Comparison of ENCODE assay signal across 19 cellular contexts in the genomic region with DNA sequence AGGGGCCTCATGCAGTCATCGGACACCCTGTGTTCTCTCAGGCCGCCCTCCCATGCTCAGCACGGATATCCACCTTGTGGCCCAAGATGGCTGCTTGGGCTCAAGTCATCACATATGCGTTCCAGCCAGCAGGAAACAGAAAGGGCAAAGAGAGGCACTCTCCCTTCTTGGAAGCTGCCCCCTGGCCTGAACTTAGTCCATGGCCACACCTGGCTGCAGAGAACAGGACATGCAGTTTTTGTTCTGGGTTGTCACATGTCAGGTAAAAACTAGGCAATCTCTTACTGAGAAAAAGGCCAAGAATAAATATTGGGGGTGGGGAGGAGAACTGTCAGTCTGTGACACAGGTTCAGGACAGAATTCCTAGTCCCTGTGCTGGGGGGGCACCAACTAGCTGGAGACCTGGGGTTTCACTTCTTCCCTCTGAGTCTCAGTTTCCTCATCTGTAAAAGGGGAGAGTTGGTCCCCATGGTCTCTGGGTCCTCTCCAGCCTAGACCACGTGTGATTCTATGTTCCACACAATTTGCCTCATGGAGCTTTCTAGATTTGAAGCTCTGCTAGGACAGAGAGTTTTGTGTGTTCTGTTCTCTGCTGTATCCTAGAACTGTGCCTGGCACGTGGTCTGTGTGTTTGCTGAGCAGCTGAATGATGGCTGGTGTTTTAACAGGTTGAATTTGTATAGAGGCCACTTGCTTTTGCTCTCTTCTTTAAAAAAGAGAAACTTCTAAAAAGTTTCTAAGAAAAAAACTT.
DNase-seq lines count a peak whose midpoint lies in the region; ATAC-seq, FAIRE-seq and TF ChIP-seq lines count a peak whose summit lies in the region.
"Had no signal": no experiment of that assay in that cellular context is flagged by ENCODE, and none has a peak within 500 bp of the region (broad histone marks: within the 10 kb centered on the region; RNA-seq: fewer than 3 reads in every experiment).

No MANE protein-coding gene starts in this region.

- H3K23me2 ChIP-seq in H1 (ENCODE audit: low read depth, low read length): no peaks in the 10 kb centered on the region

- no peak overlapping the region for H3K4me3 Mint-ChIP-seq in activated CD4-positive, alpha-beta T cell treated with anti-CD3 and anti-CD28 coated beads, Interleukin-2, amount 10 ng/mL, durations not matched to agents 7 days and 5 days
- no peak overlapping the region for H3K4me3 Mint-ChIP-seq in naive thymus-derived CD4-positive, alpha-beta T cell
- H3K4me3 Mint-ChIP-seq: CD8-positive, alpha-beta memory T cell had no signal

- peaks cover 17% of the 10 kb centered on the region for H3K4me1 Mint-ChIP-seq in activated CD4-positive, alpha-beta T cell treated with anti-CD3 and anti-CD28 coated beads, Interleukin-2, amount 10 ng/mL, durations not matched to agents 7 days and 5 days
- H3K4me1 Mint-ChIP-seq in naive thymus-derived CD4-positive, alpha-beta T cell: peaks cover 0 to 22% (median 12%) of the 10 kb centered on the region in 7 donors

- H2BK5ac ChIP-seq in H1 (ENCODE audit: low read depth, low read length): no peak overlapping the region

- no peaks in the 10 kb centered on the region for H3K36me3 ChIP-seq in H1 (ENCODE audit: control insufficient read depth in 2 of 4, insufficient read depth in 4 of 4, low read length in 3 of 4)
- no peaks in the 10 kb centered on the region for H3K36me3 ChIP-seq in naive thymus-derived CD4-positive, alpha-beta T cell (ENCODE audit: control insufficient read depth in 2 of 3, insufficient read depth in 3 of 3, low read length in 3 of 3)
- H3K36me3 ChIP-seq: MG63, Peyer's patch had no signal

- H3K18ac ChIP-seq in H1 (ENCODE audit: extremely low read depth, low read length): 0 out of 2 replicates have a peak overlapping the region, but pooled peaks have one; percentile 71

- H3K9me3 Mint-ChIP-seq in activated CD4-positive, alpha-beta T cell treated with anti-CD3 and anti-CD28 coated beads, Interleukin-2, amount 10 ng/mL, durations not matched to agents 7 days and 5 days: no peaks in the 10 kb centered on the region
- H3K9me3 Mint-ChIP-seq in naive thymus-derived CD4-positive, alpha-beta T cell: no peaks in the 10 kb centered on the region

- no peak for FAIRE-seq in H1 (lab: Jason Lieb, UNC)
- FAIRE-seq: GM12892 had no signal

- H3K27me3 ChIP-seq in H1 (replicated peaks in 1 of 4; ENCODE audit: control insufficient read depth in 3 of 4, extremely low read depth in 1 of 4, insufficient read depth in 3 of 4, low read length in 3 of 4): peaks cover 0 to 3% (median 0%) of the 10 kb centered on the region in 4 experiments; a peak in 1 of 7 replicates
- no peaks in the 10 kb centered on the region for H3K27me3 ChIP-seq in naive thymus-derived CD4-positive, alpha-beta T cell (ENCODE audit: control insufficient read depth in 2 of 2, insufficient read depth in 2 of 2, low read length in 2 of 2)
- H3K27me3 ChIP-seq: MG63, Peyer's patch had no signal

- H3K56ac ChIP-seq in H1 (replicated peaks; ENCODE audit: insufficient read length, low read depth, low read length): no peak overlapping the region

- H2BK15ac ChIP-seq in H1 (ENCODE audit: low read length): no peak overlapping the region

- no peak for DNase-seq in activated CD4-positive, alpha-beta T cell treated with anti-CD3 and anti-CD28 coated beads, Interleukin-2, amount 10 ng/mL, durations not matched to agents 7 days and 5 days
- DNase-seq in activated CD4-positive, alpha-beta T cell treated with anti-CD3 and anti-CD28 coated beads for 1 hour: no peak
- DNase-seq in H1 (ENCODE audit: low read depth in 1 of 2, low spot score in 2 of 2): no peak
- DNase-seq in naive thymus-derived CD4-positive, alpha-beta T cell: no peak
- DNase-seq in HCEC 1CT: no peak
- DNase-seq in hepatic stellate cell (ENCODE audit: low spot score): no peak
- DNase-seq: CD8-positive, alpha-beta memory T cell; H7; Karpas-422; MG63; NCI-H1092 treated with DMSO at 0.1 percent for 48 hours; NCI-H524 treated with DMSO at 0.1 percent for 48 hours had no signal

- H3K27ac ChIP-seq in H1 (ENCODE audit: low read depth, low read length): no peak overlapping the region
- H3K27ac ChIP-seq in naive thymus-derived CD4-positive, alpha-beta T cell (ENCODE audit: low read depth, low read length): peak overlapping the region; percentile 23
- H3K27ac ChIP-seq: 22Rv1 had no signal

- no peak overlapping the region; a peak in 1 of 7 replicates for H3K9ac ChIP-seq in H1 (replicated peaks in 1 of 4; ENCODE audit: extremely low read depth in 1 of 4, low read depth in 3 of 4, low read length in 3 of 4)

- no peaks in the 10 kb centered on the region for H3K27me3 Mint-ChIP-seq in activated CD4-positive, alpha-beta T cell treated with anti-CD3 and anti-CD28 coated beads, Interleukin-2, amount 10 ng/mL, durations not matched to agents 7 days and 5 days
- peaks cover 0 to 9% (median 0%) of the 10 kb centered on the region in 5 donors for H3K27me3 Mint-ChIP-seq in naive thymus-derived CD4-positive, alpha-beta T cell

- no peaks in the 10 kb centered on the region for H4K20me1 ChIP-seq in H1 (replicated peaks in 1 of 2; ENCODE audit: control insufficient read depth in 1 of 2, insufficient read depth in 2 of 2, low read length in 2 of 2)

- H3K23ac ChIP-seq in H1 (ENCODE audit: insufficient read length): no peak overlapping the region

- no peak overlapping the region for H2BK20ac ChIP-seq in H1 (ENCODE audit: low read length)

- 93% methylated on average over 6 of the region's 6 CpGs; no CpG with 5 or more reads in 1 of the 2 experiments for WGBS in H1 (ENCODE audit: extremely low coverage in 1 of 2, insufficient coverage in 1 of 2, insufficient read length in 1 of 2, insufficient replicate concordance in 2 of 2, low coverage in 1 of 2, low lambda C conversion rate in 2 of 2, missing lambda C conversion rate in 1 of 2), 2 experiments

- H3K79me1 ChIP-seq in H1 (ENCODE audit: low read depth, low read length): no peaks in the 10 kb centered on the region

- ATAC-seq in naive thymus-derived CD4-positive, alpha-beta T cell: no peak
- ATAC-seq in GM18517 (IDR thresholded peaks at IDR 0.05; ENCODE audit: unreplicated experiment) (no peak), GM21528 (IDR thresholded peaks at IDR 0.05; ENCODE audit: low FRiP score, unreplicated experiment) (no peak)
- ATAC-seq: Right ventricle myocardium inferior had no signal

- no peaks in the 10 kb centered on the region for H3K79me2 ChIP-seq in H1 (ENCODE audit: control insufficient read depth in 1 of 2, insufficient read depth in 2 of 2, low read length in 2 of 2)

- no peak overlapping the region for H4K5ac ChIP-seq in H1 (ENCODE audit: insufficient read length, low read depth, low read length)

- H3K4me3 ChIP-seq in H1 (ENCODE audit: extremely low read depth in 1 of 4, insufficient read depth in 2 of 4, low read depth in 3 of 4, low read length in 4 of 4): no peak overlapping the region
- H3K4me3 ChIP-seq in naive thymus-derived CD4-positive, alpha-beta T cell (ENCODE audit: low read length): no peak overlapping the region
- H3K4me3 ChIP-seq: MG63, Peyer's patch had no signal

- H2BK120ac ChIP-seq in H1 (replicated peaks; ENCODE audit: low read depth, low read length): no peak overlapping the region

- intact Hi-C loops in naive thymus-derived CD4-positive, alpha-beta T cell (cut with micrococcal nuclease): no loop called here

- TF ChIP-seq POLR2A in H1 (IDR thresholded peaks at IDR 0.05; ENCODE audit: control extremely low read depth in 1 of 2, low read depth in 2 of 2, low read length in 2 of 2): no peak

- TF ChIP-seq EP300 in H1 (IDR thresholded peaks at IDR 0.05; ENCODE audit: borderline replicate concordance in 1 of 2, low read depth in 2 of 2, low read length in 2 of 2): no peak

- H3K4me1 ChIP-seq in H1 (replicated peaks in 1 of 4; ENCODE audit: control insufficient read depth in 3 of 4, insufficient read depth in 4 of 4, low read length in 3 of 4): peaks cover 0 to 5% (median 3%) of the 10 kb centered on the region in 4 experiments; a peak in 5 of 7 replicates
- peaks cover 0 to 10% of the 10 kb centered on the region in 2 donors for H3K4me1 ChIP-seq in naive thymus-derived CD4-positive, alpha-beta T cell (ENCODE audit: control insufficient read depth in 2 of 2, insufficient read depth in 2 of 2, low read length in 2 of 2)

- H3K14ac ChIP-seq in H1 (ENCODE audit: insufficient read length): no peak overlapping the region

- H3K27ac Mint-ChIP-seq in activated CD4-positive, alpha-beta T cell treated with anti-CD3 and anti-CD28 coated beads, Interleukin-2, amount 10 ng/mL, durations not matched to agents 7 days and 5 days: peak overlapping the region; percentile 41
- peak overlapping the region in 6 of 9 donors; percentile 12 to 87 (median 71) for H3K27ac Mint-ChIP-seq in naive thymus-derived CD4-positive, alpha-beta T cell
- H3K27ac Mint-ChIP-seq: B cell; CD8-positive, alpha-beta memory T cell had no signal

- H4K91ac ChIP-seq in H1 (replicated peaks; ENCODE audit: insufficient read length, low read length): no peak overlapping the region

- no peak overlapping the region for H3K4ac ChIP-seq in H1 (replicated peaks; ENCODE audit: insufficient read length, low read depth, low read length)

- TF ChIP-seq RAD21 in H1 (IDR thresholded peaks at IDR 0.05 in 1 of 2, conservative IDR thresholded peaks at IDR 0.05 in 1 of 2; ENCODE audit: low read depth in 2 of 2, low read length in 2 of 2): no peak

- no peaks in the 10 kb centered on the region for H3K9me3 ChIP-seq in H1 (ENCODE audit: insufficient read depth in 2 of 2, low read depth in 1 of 2, low read length in 1 of 2)
- H3K9me3 ChIP-seq in naive thymus-derived CD4-positive, alpha-beta T cell (ENCODE audit: control insufficient read depth in 2 of 3, low read length in 3 of 3): no peaks in the 10 kb centered on the region
- H3K9me3 ChIP-seq: MG63, Peyer's patch had no signal

- no peak overlapping the region for H3K4me2 ChIP-seq in H1 (ENCODE audit: insufficient read depth in 1 of 2, low read depth in 2 of 2, low read length in 2 of 2)

- no peak overlapping the region for H2AFZ ChIP-seq in H1 (ENCODE audit: low read length)

- H4K8ac ChIP-seq in H1 (ENCODE audit: extremely low read depth, insufficient read depth, low read length): no peak overlapping the region

- no peaks in the 10 kb centered on the region for H3K36me3 Mint-ChIP-seq in activated CD4-positive, alpha-beta T cell treated with anti-CD3 and anti-CD28 coated beads, Interleukin-2, amount 10 ng/mL, durations not matched to agents 7 days and 5 days (ENCODE audit: low read depth)
- no peaks in the 10 kb centered on the region for H3K36me3 Mint-ChIP-seq in naive thymus-derived CD4-positive, alpha-beta T cell
- H3K36me3 Mint-ChIP-seq: CD8-positive, alpha-beta memory T cell had no signal

- CTCF ChIA-PET in activated CD4-positive, alpha-beta T cell treated with anti-CD3 and anti-CD28 coated beads, Interleukin-2, amount 10 ng/mL, durations not matched to agents 7 days and 5 days (lab: Charles Lee): interaction anchor here (0.7 kb wide), 1 partner anchor 47 kb away, joined by 3 read pairs; no protein-coding TSS in a partner anchor
- CTCF ChIA-PET in H1 (lab: Charles Lee; ENCODE audit: partially characterized antibody): interaction anchor here (0.6 to 1.4 kb wide), 6 partner anchors 21 to 225 kb away, joined by 3 to 7 read pairs (median 3); no protein-coding TSS in a partner anchor
- CTCF ChIA-PET in naive thymus-derived CD4-positive, alpha-beta T cell (lab: Charles Lee): no interaction called here

- no peak overlapping the region for H2AK5ac ChIP-seq in H1 (ENCODE audit: low read depth, low read length)

- no peak for TF ChIP-seq CTCF in H1 (IDR thresholded peaks at IDR 0.05; ENCODE audit: control extremely low read depth in 1 of 3, insufficient read depth in 1 of 3, low read depth in 1 of 3, low read length in 3 of 3)

- POLR2A ChIA-PET in activated CD4-positive, alpha-beta T cell treated with anti-CD3 and anti-CD28 coated beads, Interleukin-2, amount 10 ng/mL, durations not matched to agents 7 days and 5 days (lab: Charles Lee): interaction anchor here (0.5 kb wide), 1 partner anchor 9 kb away, joined by 3 read pairs; no protein-coding TSS in a partner anchor
- POLR2A ChIA-PET in H1 (lab: Charles Lee; ENCODE audit: partially characterized antibody): no interaction called here
- POLR2A ChIA-PET in naive thymus-derived CD4-positive, alpha-beta T cell (lab: Charles Lee): no interaction called here

- H2BK12ac ChIP-seq in H1 (ENCODE audit: low read depth, low read length): 0 out of 2 replicates have a peak overlapping the region, but pooled peaks have one; percentile 84
